Comparison of ENCODE assay signal across 8 cellular contexts in genomic region chr5:139272471-139273321, GRCh38. TPM values are rescaled to one million over a fixed set of nuclear protein-coding genes. Genes with fewer than 3 reads are reported as not detected.
A peak's percentile ranks its signal among the peaks of the same experiment; 100 is the strongest.
DNase-seq lines count a peak whose midpoint lies in the region; ATAC-seq and TF ChIP-seq lines count a peak whose summit lies in the region.

No MANE protein-coding gene starts in this region.

- H3K36me3 ChIP-seq in Karpas-422 (ENCODE audit: insufficient read depth, low read length), result peaks cover 20% of the 10 kb centered on the region
- H3K36me3 ChIP-seq in subcutaneous abdominal adipose tissue (ENCODE audit: control insufficient read depth in 5 of 5, insufficient read depth in 5 of 5, low read length in 5 of 5), result peaks cover 0 to under 1% (median 0%) of the 10 kb centered on the region in 5 donors

- H3K27ac ChIP-seq in Karpas-422 (ENCODE audit: low read length), result no peak overlapping the region
- H3K27ac ChIP-seq in subcutaneous abdominal adipose tissue (ENCODE audit: low read depth, low read length), result peak overlapping the region; percentile 87

- H3K9ac ChIP-seq in Karpas-422 (ENCODE audit: low read length) (no peak overlapping the region), subcutaneous abdominal adipose tissue (ENCODE audit: low read length in 5 of 5) (peak overlapping the region in 4 of 5 donors; percentile 70 to 87 (median 80))

- DNase-seq in Daoy (ENCODE audit: low read depth) (peak; percentile 83), Karpas-422 (peak; percentile 48), glutamatergic neuron (no peak)
- peak; percentile 68 for DNase-seq in activated CD8-positive, alpha-beta T cell treated with anti-CD3 and anti-CD28 coated beads, Interleukin-2, amount 10 ng/mL, durations not matched to agents 7 days and 5 days

- peaks cover 4% of the 10 kb centered on the region for H3K27me3 Mint-ChIP-seq in activated CD8-positive, alpha-beta T cell treated with anti-CD3 and anti-CD28 coated beads, Interleukin-2, amount 10 ng/mL, durations not matched to agents 7 days and 5 days (ENCODE audit: low read depth)
- H3K27me3 Mint-ChIP-seq in glutamatergic neuron (ENCODE audit: unreplicated experiment), result peaks cover 4% of the 10 kb centered on the region

- H3K4me3 ChIP-seq in Karpas-422 (ENCODE audit: low read length), result no peak overlapping the region
- peak overlapping the region; percentile 72 to 86 (median 81) for H3K4me3 ChIP-seq in subcutaneous abdominal adipose tissue (ENCODE audit: low read depth in 1 of 5, low read length in 5 of 5)

- H3K9me3 ChIP-seq in Karpas-422 (ENCODE audit: low read length) (no peaks in the 10 kb centered on the region), subcutaneous abdominal adipose tissue (ENCODE audit: control insufficient read depth in 5 of 5, low read length in 5 of 5) (no peaks in the 10 kb centered on the region)

- POLR2A ChIA-PET in activated CD8-positive, alpha-beta T cell treated with anti-CD3 and anti-CD28 coated beads, Interleukin-2, amount 10 ng/mL, durations not matched to agents 7 days and 5 days (lab: Charles Lee), result interaction anchor here (0.6 to 6.3 kb wide), 6 partner anchors 9 to 697 kb away, joined by 3 to 64 read pairs (median 4); partner anchors contain the start of genes HSPA9, MATR3 and STING1

- peak overlapping the region; percentile 83 for H3K27ac Mint-ChIP-seq in activated CD8-positive, alpha-beta T cell treated with anti-CD3 and anti-CD28 coated beads, Interleukin-2, amount 10 ng/mL, durations not matched to agents 7 days and 5 days
- peak overlapping the region; percentile 74 for H3K27ac Mint-ChIP-seq in glutamatergic neuron (ENCODE audit: unreplicated experiment)

- peaks cover 37% of the 10 kb centered on the region for H3K79me2 ChIP-seq in Karpas-422 (ENCODE audit: low read length)

- H3K4me3 Mint-ChIP-seq in activated CD8-positive, alpha-beta T cell treated with anti-CD3 and anti-CD28 coated beads, Interleukin-2, amount 10 ng/mL, durations not matched to agents 7 days and 5 days, result peak overlapping the region; percentile 90
- peak overlapping the region; percentile 91 for H3K4me3 Mint-ChIP-seq in glutamatergic neuron (ENCODE audit: unreplicated experiment)

- H3K4me1 Mint-ChIP-seq in activated CD8-positive, alpha-beta T cell treated with anti-CD3 and anti-CD28 coated beads, Interleukin-2, amount 10 ng/mL, durations not matched to agents 7 days and 5 days (ENCODE audit: low read depth), result peaks cover 55% of the 10 kb centered on the region
- peaks cover 9% of the 10 kb centered on the region for H3K4me1 Mint-ChIP-seq in glutamatergic neuron (ENCODE audit: low read depth, unreplicated experiment)

- H3K4me2 ChIP-seq in Karpas-422 (ENCODE audit: low read depth, low read length, poor library complexity, severe bottlenecking), result no peak overlapping the region

- no peak overlapping the region for H2AFZ ChIP-seq in Karpas-422 (ENCODE audit: low read length)

- H3K4me1 ChIP-seq in Karpas-422 (ENCODE audit: low read length), result peaks cover 48% of the 10 kb centered on the region
- peaks cover 6 to 44% (median 21%) of the 10 kb centered on the region in 5 donors for H3K4me1 ChIP-seq in subcutaneous abdominal adipose tissue (ENCODE audit: control insufficient read depth in 5 of 5, insufficient read depth in 5 of 5, low read length in 5 of 5)

- CTCF ChIA-PET in activated CD8-positive, alpha-beta T cell treated with anti-CD3 and anti-CD28 coated beads, Interleukin-2, amount 10 ng/mL, durations not matched to agents 7 days and 5 days (lab: Charles Lee), result interaction anchor here (1.0 to 3.5 kb wide), 9 partner anchors 11 to 704 kb away, joined by 3 to 16 read pairs (median 4); partner anchors contain the start of gene MATR3

- no peaks in the 10 kb centered on the region for H3K9me3 Mint-ChIP-seq in activated CD8-positive, alpha-beta T cell treated with anti-CD3 and anti-CD28 coated beads, Interleukin-2, amount 10 ng/mL, durations not matched to agents 7 days and 5 days (ENCODE audit: insufficient read depth)
- H3K9me3 Mint-ChIP-seq in glutamatergic neuron (ENCODE audit: unreplicated experiment), result peaks cover 6% of the 10 kb centered on the region

- H3K9me2 ChIP-seq in Karpas-422 (replicated peaks; ENCODE audit: insufficient read depth, low read length), result no peaks in the 10 kb centered on the region

- ATAC-seq in activated CD8-positive, alpha-beta T cell treated with anti-CD3 and anti-CD28 coated beads, Interleukin-2, amount 10 ng/mL, durations not matched to agents 7 days and 5 days, result peak; percentile 12
- ATAC-seq in GM21723 (IDR thresholded peaks at IDR 0.05; ENCODE audit: unreplicated experiment) (no peak), HG03432 (IDR thresholded peaks at IDR 0.05; ENCODE audit: unreplicated experiment) (no peak), GM18502 (IDR thresholded peaks at IDR 0.05; ENCODE audit: poor library complexity, unreplicated experiment) (no peak)

- H4K20me1 ChIP-seq in Karpas-422 (ENCODE audit: insufficient read depth, low read depth, low read length), result peaks cover 13% of the 10 kb centered on the region; the same call in 1 of the 2 replicates

- TF ChIP-seq CTCF in glutamatergic neuron (IDR thresholded peaks at IDR 0.05; ENCODE audit: partially characterized antibody, unreplicated experiment), result no peak

- H3K36me3 Mint-ChIP-seq in activated CD8-positive, alpha-beta T cell treated with anti-CD3 and anti-CD28 coated beads, Interleukin-2, amount 10 ng/mL, durations not matched to agents 7 days and 5 days (ENCODE audit: low read depth), result peaks cover 23% of the 10 kb centered on the region
- H3K36me3 Mint-ChIP-seq in glutamatergic neuron (ENCODE audit: unreplicated experiment), result no peaks in the 10 kb centered on the region

- no peaks in the 10 kb centered on the region for H3K27me3 ChIP-seq in Karpas-422 (ENCODE audit: low read length)
- no peaks in the 10 kb centered on the region for H3K27me3 ChIP-seq in subcutaneous abdominal adipose tissue (ENCODE audit: control insufficient read depth in 5 of 5, insufficient read depth in 4 of 5, low read length in 5 of 5)

RNA-seq across cellular contexts. Expression of gene MATR3, which starts 20.8 kb away (rescaled TPM):
- total RNA-seq in Daoy (2014; rRNA removed; shearing (Covaris generic)), result 333 and 391 TPM in 2 replicates
- 188 and 245 TPM in 2 replicates for total RNA-seq in Karpas-422 (2014; rRNA removed; shearing (Covaris generic); ENCODE audit: low replicate concordance)
- total RNA-seq in activated CD8-positive, alpha-beta T cell treated with anti-CD3 and anti-CD28 coated beads, Interleukin-2, amount 10 ng/mL, durations not matched to agents 7 days and 5 days, result 100 to 1,000 TPM; 174 to 176 TPM
- total RNA-seq in glutamatergic neuron (ENCODE audit: unreplicated experiment), result 372 TPM
